Comparison of ENCODE assay signal across 23 cellular contexts in the genomic region with DNA sequence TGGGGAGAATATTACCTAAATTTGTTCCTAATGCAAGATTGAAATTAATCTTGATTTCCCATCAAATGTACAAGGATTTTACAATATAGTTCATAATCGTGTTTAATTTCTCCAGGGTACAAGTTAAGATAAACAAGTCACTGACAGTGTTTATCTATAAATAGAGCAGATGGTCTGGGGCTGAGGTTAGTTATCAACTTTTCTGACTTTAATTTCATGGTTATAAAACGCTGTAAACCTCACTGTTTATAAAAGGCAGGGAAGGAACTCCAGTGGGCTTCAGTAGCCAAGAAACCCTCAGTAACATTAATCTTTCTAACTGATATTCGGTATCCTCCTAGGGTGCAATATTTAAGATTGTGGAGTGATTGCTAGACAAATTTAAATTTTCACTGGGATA.
"Had no signal": no experiment of that assay in that cellular context is flagged by ENCODE, and none has a peak within 500 bp of the region (broad histone marks: within the 10 kb centered on the region; RNA-seq: fewer than 3 reads in every experiment).

No MANE protein-coding gene starts in this region.

- H3K36me3 ChIP-seq: MG63 had no signal

- ATAC-seq: HepG2, T-cell had no signal

- H3K27me3 ChIP-seq: MG63 had no signal

- FAIRE-seq: HepG2, RCC 7860 had no signal

- H3K9me3 ChIP-seq: MG63 had no signal

- DNase-seq: KBM-7, MG63, NCI-H1092, NCI-H1105 treated with DMSO at 0.1 percent for 48 hours, NCI-H1417 treated with DMSO at 0.1 percent for 48 hours, NCI-H146, NCI-H1694 treated with DMSO at 0.1 percent for 48 hours, NCI-H1930, NCI-H2081, NCI-H2107, NCI-H2227 treated with DMSO at 0.1 percent for 48 hours, NCI-H446, NCI-H510A, NCI-H524 treated with DMSO at 0.1 percent for 48 hours, NCI-H69, NCI-H774, Right ventricle myocardium superior, RPMI8226, SIG-M5, SW 1271, T-cell had no signal

- H3K4me3 ChIP-seq: MG63 had no signal
